In the genomic region with DNA sequence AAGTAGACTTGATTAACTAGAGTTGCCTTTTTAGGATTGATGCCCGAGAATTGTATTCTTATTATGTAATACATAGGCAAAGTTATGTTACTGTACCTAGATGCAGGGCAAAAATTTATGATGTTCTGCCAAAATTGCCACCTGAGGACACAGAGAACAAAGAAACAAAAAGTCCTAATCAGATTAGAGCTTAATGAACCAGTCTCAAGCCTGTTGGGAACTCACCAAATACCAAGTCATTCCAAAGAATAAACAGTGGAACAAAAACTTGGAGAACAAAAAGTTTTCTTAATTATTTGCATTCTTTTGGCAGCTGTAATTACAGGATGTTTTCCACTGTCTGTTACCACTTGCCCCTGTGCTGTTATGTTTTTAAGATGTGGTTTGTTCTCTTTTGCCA, we compare ENCODE assay signal across 26 cellular contexts.
"Had no signal": no experiment of that assay in that cellular context is flagged by ENCODE, and none has a peak within 500 bp of the region (broad histone marks: within the 10 kb centered on the region; RNA-seq: fewer than 3 reads in every experiment).

No MANE protein-coding gene starts in this region.

- FAIRE-seq: bronchial epithelial cell had no signal

- H3K36me3 Mint-ChIP-seq: activated naive CD8-positive, alpha-beta T cell treated with anti-CD3 and anti-CD28 coated beads, Interleukin-2, amount 10 ng/mL, durations not matched to agents 7 days and 5 days; WTC11 had no signal

- ATAC-seq: activated CD8-positive, alpha-beta T cell treated with anti-CD3 and anti-CD28 coated beads, Interleukin-2, amount 10 ng/mL, durations not matched to agents 7 days and 5 days; PC-3; T-helper 17 cell; WTC11 had no signal

- H3K27ac Mint-ChIP-seq: activated CD8-positive, alpha-beta T cell treated with anti-CD3 and anti-CD28 coated beads, Interleukin-2, amount 10 ng/mL, durations not matched to agents 7 days and 5 days; activated naive CD8-positive, alpha-beta T cell treated with anti-CD3 and anti-CD28 coated beads, Interleukin-2, amount 10 ng/mL, durations not matched to agents 7 days and 5 days; T-helper 17 cell; WTC11 had no signal

- DNase-seq: activated CD4-positive, alpha-beta T cell treated with anti-CD3 and anti-CD28 coated beads for 48 hours; activated CD4-positive, alpha-beta T cell treated with anti-CD3 and anti-CD28 coated beads, Interleukin-2, amount 50 U/mL, for 4 hours; activated CD4-positive, CD25-positive, alpha-beta regulatory T cell treated with anti-CD3 and anti-CD28 coated beads, Interleukin-2, amount 50 U/mL, for 72 hours; activated CD8-positive, alpha-beta memory T cell treated with anti-CD3 and anti-CD28 coated beads, Interleukin-2, amount 50 U/mL, for 48 hours; activated CD8-positive, alpha-beta T cell treated with anti-CD3 and anti-CD28 coated beads, Interleukin-2, amount 10 ng/mL, durations not matched to agents 7 days and 5 days; activated naive CD4-positive, alpha-beta T cell treated with anti-CD3 and anti-CD28 coated beads, Interleukin-2, amount 50 U/mL, for 16 hours; activated naive CD8-positive, alpha-beta T cell treated with anti-CD3 and anti-CD28 coated beads, Interleukin-2, amount 10 ng/mL, durations not matched to agents 7 days and 5 days; activated T-cell treated with anti-CD3 and anti-CD28 coated beads, Interleukin-2, amount 50 U/mL, for 1 hour; aorta; central memory CD4-positive, alpha-beta T cell; Kasumi-1; KBM-7; MG63; MV-4-11; NCI-H1092 treated with DMSO at 0.1 percent for 48 hours; NCI-H1417 treated with DMSO at 0.1 percent for 48 hours; NCI-H1694 treated with DMSO at 0.1 percent for 48 hours; NCI-H2029 treated with DMSO at 0.1 percent for 48 hours; NCI-H510A treated with DMSO at 0.1 percent for 48 hours; NCI-H69; PC-3; SIG-M5; T-helper 17 cell; T-helper 9 cell had no signal

- H3K27me3 ChIP-seq: MG63 had no signal

- H3K36me3 ChIP-seq: MG63 had no signal

- H3K4me3 Mint-ChIP-seq: activated CD8-positive, alpha-beta T cell treated with anti-CD3 and anti-CD28 coated beads, Interleukin-2, amount 10 ng/mL, durations not matched to agents 7 days and 5 days; activated naive CD8-positive, alpha-beta T cell treated with anti-CD3 and anti-CD28 coated beads, Interleukin-2, amount 10 ng/mL, durations not matched to agents 7 days and 5 days; T-helper 17 cell; WTC11 had no signal

- H3K4me3 ChIP-seq: MG63 had no signal

- H3K9me3 Mint-ChIP-seq: activated naive CD8-positive, alpha-beta T cell treated with anti-CD3 and anti-CD28 coated beads, Interleukin-2, amount 10 ng/mL, durations not matched to agents 7 days and 5 days; WTC11 had no signal

- H3K9me3 ChIP-seq: MG63 had no signal

- H3K4me1 Mint-ChIP-seq: activated naive CD8-positive, alpha-beta T cell treated with anti-CD3 and anti-CD28 coated beads, Interleukin-2, amount 10 ng/mL, durations not matched to agents 7 days and 5 days had no signal

- H3K27me3 Mint-ChIP-seq: activated naive CD8-positive, alpha-beta T cell treated with anti-CD3 and anti-CD28 coated beads, Interleukin-2, amount 10 ng/mL, durations not matched to agents 7 days and 5 days had no signal
